ENCODE assay signal across 28 cellular contexts in genomic region chr2:96823203-96823602, GRCh38. TPM values are rescaled to one million over a fixed set of nuclear protein-coding genes. Genes with fewer than 3 reads are reported as not detected.
DNase-seq lines count a peak whose midpoint lies in the region; ATAC-seq, FAIRE-seq and TF ChIP-seq lines count a peak whose summit lies in the region.
"Had no signal": no experiment of that assay in that cellular context is flagged by ENCODE, and none has a peak within 500 bp of the region (broad histone marks: within the 10 kb centered on the region; RNA-seq: fewer than 3 reads in every experiment).

No MANE protein-coding gene starts in this region.

- H3K4me3 ChIP-seq in K562 (no peak overlapping the region), uterus (no peak overlapping the region)
- H3K4me3 ChIP-seq: colonic mucosa, HAP-1 had no signal

- peaks cover 16% of the 10 kb centered on the region for H3K9me1 ChIP-seq in K562 (ENCODE audit: control insufficient read depth, insufficient read depth, low read length)

- H3K36me3 ChIP-seq in K562 (ENCODE audit: control insufficient read depth, insufficient read depth, low read length): peaks cover 77% of the 10 kb centered on the region
- no peaks in the 10 kb centered on the region for H3K36me3 ChIP-seq in uterus
- H3K36me3 ChIP-seq: colonic mucosa had no signal

- peaks cover 39% of the 10 kb centered on the region for H3K79me2 ChIP-seq in K562 (ENCODE audit: control insufficient read depth, insufficient read depth, low read length)

- no peak overlapping the region; the same call in 2 of the 3 replicates for H3K27ac ChIP-seq in K562 (ENCODE audit: extremely low read depth, low read depth, low read length)
- H3K27ac ChIP-seq in uterus: peak overlapping the region; percentile 37 to 49
- H3K27ac ChIP-seq: colonic mucosa had no signal

- no peak for FAIRE-seq in K562 (lab: Jason Lieb, UNC)
- FAIRE-seq: A204.1, bronchial epithelial cell, urothelium cell line had no signal

- H3K9me3 ChIP-seq in K562 (replicated peaks; ENCODE audit: control insufficient read depth, insufficient read depth, low read depth, low read length) (no peaks in the 10 kb centered on the region), uterus (no peaks in the 10 kb centered on the region)
- H3K9me3 ChIP-seq: colonic mucosa, HAP-1 had no signal

- 88% methylated on average over 9 of the region's 11 CpGs for WGBS in K562 (ENCODE audit: insufficient coverage, low coverage, missing lambda C conversion rate)

- H3K27me3 Mint-ChIP-seq in mesothelial cell of epicardium (ENCODE audit: low read depth): no peaks in the 10 kb centered on the region
- H3K27me3 Mint-ChIP-seq: activated CD8-positive, alpha-beta T cell treated with anti-CD3 and anti-CD28 coated beads for 36 hours; activated naive CD8-positive, alpha-beta T cell; naive thymus-derived CD8-positive, alpha-beta T cell had no signal

- H3K4me1 ChIP-seq in K562 (replicated peaks in 1 of 2; ENCODE audit: control insufficient read depth in 2 of 2, insufficient read depth in 2 of 2, low read length in 2 of 2) (peaks cover 19 to 26% of the 10 kb centered on the region in 2 experiments), uterus (peaks cover 10 to 14% of the 10 kb centered on the region in 2 donors)
- H3K4me1 ChIP-seq: HAP-1 had no signal

- BruUV-seq in K562 (replicated peaks; lab: Mats Ljungman, UMichigan): no TSS peak

- no peak overlapping the region for H2AFZ ChIP-seq in K562 (ENCODE audit: low read depth, low read length)

- peaks cover 55% of the 10 kb centered on the region for H3K4me1 Mint-ChIP-seq in mesothelial cell of epicardium

- in situ Hi-C loops in K562 (cut with MboI): no loop called here

- no peaks in the 10 kb centered on the region for H3K9me3 Mint-ChIP-seq in mesothelial cell of epicardium
- H3K9me3 Mint-ChIP-seq: activated CD8-positive, alpha-beta T cell treated with anti-CD3 and anti-CD28 coated beads for 36 hours; naive thymus-derived CD8-positive, alpha-beta T cell had no signal

- TF ChIP-seq POLR2A in K562 (conservative IDR thresholded peaks at IDR 0.05): no peak
- TF ChIP-seq POLR2A in uterus (IDR thresholded peaks at IDR 0.05): no peak

- peaks cover 34% of the 10 kb centered on the region for H4K20me1 ChIP-seq in K562 (replicated peaks; ENCODE audit: control insufficient read depth, insufficient read depth, low read length)

- no peak overlapping the region for H3K9ac ChIP-seq in K562 (ENCODE audit: insufficient read depth in 1 of 2, low read depth in 2 of 2, low read length in 2 of 2)

- no peak overlapping the region for H3K4me3 Mint-ChIP-seq in mesothelial cell of epicardium
- H3K4me3 Mint-ChIP-seq: activated CD8-positive, alpha-beta T cell treated with anti-CD3 and anti-CD28 coated beads for 36 hours; activated naive CD8-positive, alpha-beta T cell; naive thymus-derived CD8-positive, alpha-beta T cell had no signal

- H3K27me3 ChIP-seq in K562 (ENCODE audit: control insufficient read depth in 2 of 2, insufficient read depth in 2 of 2, low read length in 2 of 2) (no peaks in the 10 kb centered on the region), uterus (no peaks in the 10 kb centered on the region)
- H3K27me3 ChIP-seq: colonic mucosa had no signal

- intact Hi-C loops in Right ventricle myocardium superior (cut with DNase I): no loop called here
- intact Hi-C loops in cardiac septum (cut with DNase I): no loop called here
- intact Hi-C loops in K562 (cut with micrococcal nuclease): no loop called here
- intact Hi-C loops in uterus (cut with DNase I; ENCODE audit: low total_unique reads): no loop called here

- peak overlapping the region; percentile 86 for H3K27ac Mint-ChIP-seq in mesothelial cell of epicardium
- H3K27ac Mint-ChIP-seq: activated CD8-positive, alpha-beta T cell treated with anti-CD3 and anti-CD28 coated beads for 36 hours had no signal

- no peak overlapping the region for H3K4me2 ChIP-seq in K562 (ENCODE audit: insufficient read depth, low read length)

- TF ChIP-seq EP300 in K562 (IDR thresholded peaks at IDR 0.05; ENCODE audit: low read length): no peak

- ATAC-seq in Right ventricle myocardium superior (ENCODE audit: poor library complexity) (peak; percentile 2), K562 (no peak), HG03520 (IDR thresholded peaks at IDR 0.05; ENCODE audit: unreplicated experiment) (no peak), HG02759 (IDR thresholded peaks at IDR 0.05; ENCODE audit: unreplicated experiment) (no peak)
- ATAC-seq: activated CD8-positive, alpha-beta T cell treated with anti-CD3 and anti-CD28 coated beads for 36 hours; naive thymus-derived CD8-positive, alpha-beta T cell had no signal

- peaks cover 10% of the 10 kb centered on the region for H3K36me3 Mint-ChIP-seq in mesothelial cell of epicardium

- CTCF ChIA-PET in K562 (lab: Yijun Ruan, JAX; ENCODE audit: low intra/inter-chr PET ratio): no interaction called here

- TF ChIP-seq CTCF in K562 (IDR thresholded peaks at IDR 0.05 in 2 of 3, conservative IDR thresholded peaks at IDR 0.05 in 1 of 3; ENCODE audit: insufficient read depth in 2 of 3, low read depth in 1 of 3, low read length in 3 of 3) (no peak), mesothelial cell of epicardium (IDR thresholded peaks at IDR 0.05; ENCODE audit: unreplicated experiment) (no peak), uterus (IDR thresholded peaks at IDR 0.05) (no peak)

- POLR2A ChIA-PET in K562 (lab: Yijun Ruan, JAX): interaction anchor here (0.6 to 1.9 kb wide), 4 partner anchors 10 to 20 kb away, joined by 3 to 8 read pairs (median 4); partner anchors contain the start of gene ANKRD23

- no peak for TF ChIP-seq RAD21 in K562 (CRISPR knock-in tag; conservative IDR thresholded peaks at IDR 0.05 in 1 of 2, IDR thresholded peaks at IDR 0.05 in 1 of 2)

- DNase-seq in Right ventricle myocardium superior (no peak), cardiac septum (ENCODE audit: low spot score) (no peak), K562 (ENCODE audit: extremely low read depth in 1 of 4, low spot score in 3 of 4) (no peak), mesothelial cell of epicardium (ENCODE audit: low spot score in 2 of 2, unreplicated experiment in 2 of 2) (no peak), uterus (peak in 1 of 2 donors; percentile 53), DMS79 (lab: John Stamatoyannopoulos, UW) (no peak)
- DNase-seq: activated CD8-positive, alpha-beta T cell treated with anti-CD3 and anti-CD28 coated beads for 36 hours; activated effector memory CD4-positive, alpha-beta T cell treated with Interleukin-2 at 50 U/mL for 16 hours; anterior cingulate cortex; colonic mucosa; DMS153; effector CD8-positive, alpha-beta T cell; hypothalamus; Kasumi-1; MV-4-11; naive thymus-derived CD8-positive, alpha-beta T cell; NCI-H146; NCI-H446; NCI-H774; retina; stimulated activated naive CD4-positive, alpha-beta T cell treated with Interleukin-2 at 50 U/mL for 16 hours had no signal

RNA-seq across cellular contexts. Expression of gene CNNM3, which starts 7.1 kb away (rescaled TPM):
- total RNA-seq in Right ventricle myocardium superior (13.5 TPM), cardiac septum (10.7 TPM), K562 (2014; rRNA removed) (6.0 and 7.7 TPM in 2 replicates), K562 (2014; rRNA removed; fragmentation: Illumina TruSeq; extraction: Trizol) (4.5 and 6.5 TPM in 2 replicates), K562 (2015; rRNA removed; fragmentation: Illumina TruSeq; extraction: Trizol) (5.6 and 7.6 TPM in 2 replicates), K562 (2021) (16.9 TPM in 2 replicates), mesothelial cell of epicardium (24.9 to 27.5 TPM (median 26.5 TPM) in 3 replicates), uterus (10 to 100 TPM in 2 of 4 donors, 1 to 10 TPM in 2; 1.5 to 21.1 (median 11.2) TPM)
- 36.0 and 91.8 TPM in 2 replicates for total RNA-seq in K562 (2011; cell fraction: chromatin; rRNA removed; ENCODE audit: low replicate concordance)
- 60.5 and 68.7 TPM in 2 replicates for total RNA-seq in K562 (2011; cell fraction: nucleolus; rRNA removed)
- total RNA-seq in K562 (2011; cell fraction: nucleoplasm; rRNA removed): 54.1 and 60.8 TPM in 2 replicates
- polyA plus RNA-seq in K562 (2011; rRNA removed) (5.7 and 10.6 TPM in 2 replicates), K562 (2014; fragmentation: Illumina TruSeq; extraction: Trizol) (11.7 and 11.8 TPM in 2 replicates), K562 (2014; fragmentation: Nextera tagmentation; extraction: Ambion mirVana) (1 to 10 TPM; 1.4 to 1.6 TPM), K562 (2014; rRNA removed) (7.1 and 9.9 TPM in 2 replicates)
- polyA plus RNA-seq in K562 (2011; cell fraction: cytosol; rRNA removed): 10.7 and 16.0 TPM in 2 replicates
- 25.5 and 35.7 TPM in 2 replicates for polyA plus RNA-seq in K562 (2011; cell fraction: nucleus; rRNA removed)
- 11.7 and 15.0 TPM in 2 replicates for polyA plus RNA-seq in K562 (2012)
- polyA minus RNA-seq in K562 (2011; rRNA and poly(A)+ RNA removed): 12.8 and 16.0 TPM in 2 replicates
- polyA minus RNA-seq in K562 (2011; cell fraction: cytosol; rRNA and poly(A)+ RNA removed): 15.2 and 25.2 TPM in 2 replicates
- 15.1 and 17.1 TPM in 2 replicates for polyA minus RNA-seq in K562 (2011; cell fraction: nucleus; rRNA and poly(A)+ RNA removed)

RNA-seq across cellular contexts. Expression of gene ANKRD23, which starts 20.6 kb away (rescaled TPM):
- 10.6 TPM for total RNA-seq in Right ventricle myocardium superior
- 10.6 TPM for total RNA-seq in cardiac septum
- 20.7 and 42.5 TPM in 2 replicates for total RNA-seq in K562 (2011; cell fraction: chromatin; rRNA removed; ENCODE audit: low replicate concordance)
- total RNA-seq in K562 (2011; cell fraction: nucleolus; rRNA removed): 27.0 and 27.3 TPM in 2 replicates
- total RNA-seq in K562 (2011; cell fraction: nucleoplasm; rRNA removed): 19.0 and 21.1 TPM in 2 replicates
- total RNA-seq in K562 (2014; rRNA removed): 2.7 and 3.1 TPM in 2 replicates
- 1.8 and 2.0 TPM in 2 replicates for total RNA-seq in K562 (2014; rRNA removed; fragmentation: Illumina TruSeq; extraction: Trizol)
- total RNA-seq in K562 (2015; rRNA removed; fragmentation: Illumina TruSeq; extraction: Trizol): 2.9 and 4.5 TPM in 2 replicates
- 2.8 and 4.1 TPM in 2 replicates for total RNA-seq in K562 (2021)
- 4.8 and 7.5 TPM in 2 replicates for polyA plus RNA-seq in K562 (2011; rRNA removed)
- polyA plus RNA-seq in K562 (2011; cell fraction: cytosol; rRNA removed): 2.9 and 5.5 TPM in 2 replicates
- polyA plus RNA-seq in K562 (2011; cell fraction: nucleus; rRNA removed): 40.8 and 73.8 TPM in 2 replicates
- polyA plus RNA-seq in K562 (2012): 3.4 and 10.6 TPM in 2 replicates
- 2.7 and 3.1 TPM in 2 replicates for polyA plus RNA-seq in K562 (2014; fragmentation: Illumina TruSeq; extraction: Trizol)
- polyA plus RNA-seq in K562 (2014; fragmentation: Nextera tagmentation; extraction: Ambion mirVana): under 1 TPM; 0.32 to 0.34 TPM
- polyA plus RNA-seq in K562 (2014; rRNA removed): 4.5 and 5.8 TPM in 2 replicates
- polyA minus RNA-seq in K562 (2011; rRNA and poly(A)+ RNA removed): 1.2 and 2.2 TPM in 2 replicates
- polyA minus RNA-seq in K562 (2011; cell fraction: cytosol; rRNA and poly(A)+ RNA removed): 0.95 and 2.6 TPM in 2 replicates
- polyA minus RNA-seq in K562 (2011; cell fraction: nucleus; rRNA and poly(A)+ RNA removed): 6.3 and 6.9 TPM in 2 replicates
- total RNA-seq in mesothelial cell of epicardium: 10.1 to 12.5 TPM (median 12.5 TPM) in 3 replicates
- total RNA-seq in uterus: 10 to 100 TPM in 2 of 4 donors, 1 to 10 TPM in 2; 4.4 to 23.2 (median 8.6) TPM

RNA-seq across cellular contexts. Expression of gene ANKRD39, which starts 34.6 kb away (rescaled TPM):
- total RNA-seq in Right ventricle myocardium superior: 14.6 TPM
- total RNA-seq in cardiac septum: 15.2 TPM
- total RNA-seq in K562 (2011; cell fraction: chromatin; rRNA removed; ENCODE audit: low replicate concordance): 39.7 and 71.7 TPM in 2 replicates
- total RNA-seq in K562 (2011; cell fraction: nucleolus; rRNA removed): 42.2 and 44.1 TPM in 2 replicates
- 34.4 and 37.9 TPM in 2 replicates for total RNA-seq in K562 (2011; cell fraction: nucleoplasm; rRNA removed)
- total RNA-seq in K562 (2014; rRNA removed): 33.1 and 50.4 TPM in 2 replicates
- 5.7 and 8.2 TPM in 2 replicates for total RNA-seq in K562 (2014; rRNA removed; fragmentation: Illumina TruSeq; extraction: Trizol)
- total RNA-seq in K562 (2015; rRNA removed; fragmentation: Illumina TruSeq; extraction: Trizol): 21.2 and 21.9 TPM in 2 replicates
- 29.8 and 31.2 TPM in 2 replicates for total RNA-seq in K562 (2021)
- polyA plus RNA-seq in K562 (2011; rRNA removed): 23.8 and 33.3 TPM in 2 replicates
- 27.1 and 60.5 TPM in 2 replicates for polyA plus RNA-seq in K562 (2011; cell fraction: cytosol; rRNA removed)
- 58.3 and 92.0 TPM in 2 replicates for polyA plus RNA-seq in K562 (2011; cell fraction: nucleus; rRNA removed)
- 28.4 and 31.7 TPM in 2 replicates for polyA plus RNA-seq in K562 (2012)
- polyA plus RNA-seq in K562 (2014; fragmentation: Illumina TruSeq; extraction: Trizol): 15.0 and 22.7 TPM in 2 replicates
- 10 to 100 TPM; 16.7 to 26.0 TPM for polyA plus RNA-seq in K562 (2014; fragmentation: Nextera tagmentation; extraction: Ambion mirVana)
- 28.1 and 48.3 TPM in 2 replicates for polyA plus RNA-seq in K562 (2014; rRNA removed)
- 6.6 and 8.9 TPM in 2 replicates for polyA minus RNA-seq in K562 (2011; rRNA and poly(A)+ RNA removed)
- polyA minus RNA-seq in K562 (2011; cell fraction: cytosol; rRNA and poly(A)+ RNA removed): 7.1 and 9.9 TPM in 2 replicates
- 15.1 and 21.2 TPM in 2 replicates for polyA minus RNA-seq in K562 (2011; cell fraction: nucleus; rRNA and poly(A)+ RNA removed)
- 15.9 to 17.6 TPM (median 17.4 TPM) in 3 replicates for total RNA-seq in mesothelial cell of epicardium
- 100 to 1,000 TPM in 1 of 4 donors, 10 to 100 TPM in 2, 1 to 10 TPM in 1; 4.7 to 162 (median 16.9) TPM for total RNA-seq in uterus

RNA-seq across cellular contexts. Expression of gene SEMA4C, which starts 46.7 kb away (rescaled TPM):
- total RNA-seq in Right ventricle myocardium superior (18.2 TPM), cardiac septum (25.6 TPM), K562 (2014; rRNA removed) (28.8 and 35.6 TPM in 2 replicates), K562 (2014; rRNA removed; fragmentation: Illumina TruSeq; extraction: Trizol) (7.3 and 9.5 TPM in 2 replicates), K562 (2015; rRNA removed; fragmentation: Illumina TruSeq; extraction: Trizol) (23.9 and 24.6 TPM in 2 replicates), K562 (2021) (45.2 and 54.4 TPM in 2 replicates), mesothelial cell of epicardium (98.6 to 103 TPM (median 102 TPM) in 3 replicates), uterus (100 to 1,000 TPM in 1 of 4 donors, 10 to 100 TPM in 3; 31.8 to 117 (median 61.7) TPM)
- total RNA-seq in K562 (2011; cell fraction: chromatin; rRNA removed; ENCODE audit: low replicate concordance): 229 and 466 TPM in 2 replicates
- 309 and 326 TPM in 2 replicates for total RNA-seq in K562 (2011; cell fraction: nucleolus; rRNA removed)
- total RNA-seq in K562 (2011; cell fraction: nucleoplasm; rRNA removed): 244 and 282 TPM in 2 replicates
- polyA plus RNA-seq in K562 (2011; rRNA removed) (59.7 and 110 TPM in 2 replicates), K562 (2014; fragmentation: Illumina TruSeq; extraction: Trizol) (21.8 and 29.4 TPM in 2 replicates), K562 (2014; fragmentation: Nextera tagmentation; extraction: Ambion mirVana) (under 1 TPM; 0.32 to 0.89 TPM), K562 (2014; rRNA removed) (35.5 and 36.2 TPM in 2 replicates)
- 50.2 and 68.3 TPM in 2 replicates for polyA plus RNA-seq in K562 (2011; cell fraction: cytosol; rRNA removed)
- polyA plus RNA-seq in K562 (2011; cell fraction: nucleus; rRNA removed): 313 and 392 TPM in 2 replicates
- polyA plus RNA-seq in K562 (2012): 39.1 and 59.5 TPM in 2 replicates
- polyA minus RNA-seq in K562 (2011; rRNA and poly(A)+ RNA removed): 56.4 and 73.7 TPM in 2 replicates
- 58.2 and 59.2 TPM in 2 replicates for polyA minus RNA-seq in K562 (2011; cell fraction: cytosol; rRNA and poly(A)+ RNA removed)
- 58.7 and 72.1 TPM in 2 replicates for polyA minus RNA-seq in K562 (2011; cell fraction: nucleus; rRNA and poly(A)+ RNA removed)
